Comparison of ENCODE assay signal across 31 cellular contexts in the genomic region with DNA sequence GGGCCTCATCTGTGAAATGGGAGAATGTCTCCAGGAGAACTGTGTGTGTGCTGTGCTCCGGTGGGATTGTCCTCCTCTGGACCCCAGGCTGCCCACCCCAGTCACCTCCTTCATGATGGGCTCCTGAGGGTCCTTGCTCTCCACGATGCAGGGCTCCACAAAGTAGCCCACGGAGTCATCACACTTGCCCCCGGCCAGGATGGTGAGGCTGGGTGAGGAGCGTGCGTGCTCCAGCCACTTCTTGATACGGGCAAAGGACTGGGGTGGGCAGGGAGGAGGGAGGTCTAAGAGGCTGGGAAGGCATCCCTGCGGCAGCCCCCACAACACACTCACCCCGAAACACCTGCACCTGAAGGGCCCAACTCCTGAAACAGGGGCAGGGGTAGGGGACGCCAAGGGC. TPM values are rescaled to one million over a fixed set of nuclear protein-coding genes. Genes with fewer than 3 reads are reported as not detected.
"Had no signal": no experiment of that assay in that cellular context is flagged by ENCODE, and none has a peak within 500 bp of the region (broad histone marks: within the 10 kb centered on the region; RNA-seq: fewer than 3 reads in every experiment).

No MANE protein-coding gene starts in this region.

- DNase-seq: stimulated activated CD4-positive, alpha-beta T cell treated with anti-CD3 and anti-CD28 coated beads, Interleukin-2, amount 100 ng/mL, for 48 hours; stimulated activated CD4-positive, alpha-beta T cell treated with anti-CD3 and anti-CD28 coated beads, Interleukin-4, amount 100 ng/mL, for 1 hour; stimulated activated CD4-positive, alpha-beta T cell treated with anti-CD3 and anti-CD28 coated beads, Interleukin-4, amount 100 ng/mL, for 24 hours; stimulated activated CD4-positive, alpha-beta T cell treated with anti-CD3 and anti-CD28 coated beads, Interleukin-4, amount 100 ng/mL, for 4 hours; stimulated activated CD8-positive, alpha-beta memory T cell treated with anti-CD3 and anti-CD28 coated beads, Interleukin-4, amount 100 ng/mL, for 48 hours; stimulated activated naive B cell treated with anti-CD40 and anti-IgM and Interleukin-4, amounts not matched to agents 10 μg/mL and 1 μg/mL and 100 μg/mL, for 72 hours; stimulated activated naive CD4-positive, alpha-beta T cell; stimulated activated naive CD4-positive, alpha-beta T cell treated with Interleukin-2 at 50 U/mL for 16 hours; stimulated activated naive CD8-positive, alpha-beta T cell treated with anti-CD3 and anti-CD28 coated beads, Interleukin-15, amount 100 ng/mL, for 72 hours; stimulated activated naive CD8-positive, alpha-beta T cell treated with anti-CD3 and anti-CD28 coated beads, Interleukin-15, Interleukin-2, amounts not matched to agents 100 U/mL and 50 U/mL, for 24 hours; stomach; substantia nigra; testis; thyroid gland; tibial artery; transverse colon; trophoblast cell; upper lobe of left lung; upper lobe of right lung; uterus had no signal

- H3K9me3 ChIP-seq: stomach, suprapubic skin, testis, thoracic aorta, thyroid gland, tibial artery, tibial nerve, transverse colon, upper lobe of left lung, upper lobe of right lung, uterus, vagina had no signal

- FAIRE-seq: urothelium cell line had no signal

- H3K4me3 ChIP-seq: stomach, suprapubic skin, testis, thoracic aorta, thyroid gland, tibial artery, tibial nerve, transverse colon, upper lobe of left lung, upper lobe of right lung, uterus, vagina had no signal

- ATAC-seq: stimulated activated effector memory CD8-positive, alpha-beta T cell treated with anti-CD3 and anti-CD28 coated beads, Interleukin-12 subunit alpha, Interleukin-12 subunit beta, amount 100 ng/mL, for 72 hours; stimulated activated memory B cell treated with anti-CD40 and anti-IgM and Interleukin-4, amounts not matched to agents 10 μg/mL and 1 μg/mL and 100 μg/mL, for 72 hours; stimulated activated naive B cell treated with anti-CD40 and anti-IgM and Interleukin-4, amounts not matched to agents 10 μg/mL and 1 μg/mL and 100 μg/mL, for 72 hours; stimulated activated naive CD8-positive, alpha-beta T cell treated with anti-CD3 and anti-CD28 coated beads, Interleukin-15, amount 100 ng/mL, for 72 hours; upper lobe of right lung had no signal

- H3K27me3 ChIP-seq: stomach, suprapubic skin, testis, thyroid gland, tibial artery, tibial nerve, transverse colon, upper lobe of left lung, upper lobe of right lung, uterus, vagina had no signal

- H3K4me1 ChIP-seq: testis, tibial artery, upper lobe of right lung, uterus, vagina had no signal

- H3K36me3 ChIP-seq: thyroid gland, transverse colon, upper lobe of right lung, uterus had no signal

- H3K27ac ChIP-seq: stomach, suprapubic skin, testis, thoracic aorta, thyroid gland, tibial artery, tibial nerve, transverse colon, upper lobe of left lung, upper lobe of right lung, uterus, vagina had no signal

RNA-seq across cellular contexts. Expression of a gene that starts 16.8 kb away (rescaled TPM):
- total RNA-seq: subcutaneous adipose tissue, temporal lobe, thoracic aorta, thyroid gland, tibial nerve, transverse colon, upper lobe of left lung, upper lobe of right lung, ureter, urinary bladder had no signal
- polyA plus RNA-seq: stomach, urinary bladder had no signal
